Comparison of ENCODE assay signal across 10 cellular contexts in genomic region chr11:66315498-66315885, GRCh38. TPM values are rescaled to one million over a fixed set of nuclear protein-coding genes. Genes with fewer than 3 reads are reported as not detected.
DNase-seq lines count a peak whose midpoint lies in the region; ATAC-seq and TF ChIP-seq lines count a peak whose summit lies in the region.
"Had no signal": no experiment of that assay in that cellular context is flagged by ENCODE, and none has a peak within 500 bp of the region (broad histone marks: within the 10 kb centered on the region; RNA-seq: fewer than 3 reads in every experiment).

No MANE protein-coding gene starts in this region.

- no peak for ATAC-seq in activated naive CD8-positive, alpha-beta T cell treated with anti-CD3 and anti-CD28 coated beads, Interleukin-2, amount 10 ng/mL, durations not matched to agents 7 days and 5 days (ENCODE audit: low read depth)
- ATAC-seq in left lung (no peak), HG03108 (IDR thresholded peaks at IDR 0.05; ENCODE audit: unreplicated experiment) (no peak)
- no peak for ATAC-seq in stimulated activated memory B cell treated with anti-CD40 and anti-IgM and Interleukin-4, amounts not matched to agents 10 μg/mL and 1 μg/mL and 100 μg/mL, for 72 hours

- POLR2A ChIA-PET in activated naive CD8-positive, alpha-beta T cell treated with anti-CD3 and anti-CD28 coated beads, Interleukin-2, amount 10 ng/mL, durations not matched to agents 7 days and 5 days (lab: Charles Lee), result interaction anchor here (0.7 to 7.7 kb wide), 5 partner anchors 11 to 29 kb away, joined by 3 to 215 read pairs (median 24); partner anchors contain the start of genes BRMS1, RIN1 and YIF1A

- H3K36me3 Mint-ChIP-seq in HFFc6 (ENCODE audit: low read depth), result peaks cover 29% of the 10 kb centered on the region
- H3K36me3 Mint-ChIP-seq in activated naive CD8-positive, alpha-beta T cell treated with anti-CD3 and anti-CD28 coated beads, Interleukin-2, amount 10 ng/mL, durations not matched to agents 7 days and 5 days, result peaks cover 19% of the 10 kb centered on the region
- no peaks in the 10 kb centered on the region for H3K36me3 Mint-ChIP-seq in stimulated activated memory B cell treated with anti-CD40 and anti-IgM and Interleukin-4, amounts not matched to agents 10 μg/mL and 1 μg/mL and 100 μg/mL, for 72 hours

- peaks cover 11% of the 10 kb centered on the region for H3K9me3 Mint-ChIP-seq in HFFc6
- peaks cover 5% of the 10 kb centered on the region for H3K9me3 Mint-ChIP-seq in activated naive CD8-positive, alpha-beta T cell treated with anti-CD3 and anti-CD28 coated beads, Interleukin-2, amount 10 ng/mL, durations not matched to agents 7 days and 5 days
- H3K9me3 Mint-ChIP-seq in stimulated activated memory B cell treated with anti-CD40 and anti-IgM and Interleukin-4, amounts not matched to agents 10 μg/mL and 1 μg/mL and 100 μg/mL, for 72 hours, result no peaks in the 10 kb centered on the region

- H3K27me3 ChIP-seq in left lung, result peaks cover 0 to 21% of the 10 kb centered on the region in 2 donors

- H3K27ac ChIP-seq in left lung, result peak overlapping the region in 1 of 2 donors; percentile 44

- DNase-seq in HFFc6 (no peak), left lung (peak in 1 of 2 donors; percentile 42), kidney tubule cell (ENCODE audit: low spot score) (no peak), cerebellar cortex (ENCODE audit: low spot score) (no peak), NCI-H82 (lab: John Stamatoyannopoulos, UW) (no peak)
- no peak for DNase-seq in activated naive CD8-positive, alpha-beta T cell treated with anti-CD3 and anti-CD28 coated beads, Interleukin-2, amount 10 ng/mL, durations not matched to agents 7 days and 5 days
- DNase-seq: GDM1, NCI-H1092 treated with DMSO at 0.1 percent for 48 hours had no signal

- intact Hi-C loops in left lung (cut with DNase I), result loop anchor here in 1 of 2 donors (10.0 kb wide), 1 partner anchor 69 kb away; no protein-coding TSS in a partner anchor

- no peaks in the 10 kb centered on the region for H3K36me3 ChIP-seq in left lung

- peaks cover 14 to 53% of the 10 kb centered on the region in 2 donors for H3K4me1 ChIP-seq in left lung

- TF ChIP-seq CTCF in HFFc6 (IDR thresholded peaks at IDR 0.05) (no peak), left lung (IDR thresholded peaks at IDR 0.05) (no peak)

- H3K9me3 ChIP-seq in left lung, result no peaks in the 10 kb centered on the region

- H3K27ac Mint-ChIP-seq in HFFc6, result peak overlapping the region; percentile 97
- H3K27ac Mint-ChIP-seq in activated naive CD8-positive, alpha-beta T cell treated with anti-CD3 and anti-CD28 coated beads, Interleukin-2, amount 10 ng/mL, durations not matched to agents 7 days and 5 days, result peak overlapping the region; percentile 96
- H3K27ac Mint-ChIP-seq in stimulated activated memory B cell treated with anti-CD40 and anti-IgM and Interleukin-4, amounts not matched to agents 10 μg/mL and 1 μg/mL and 100 μg/mL, for 72 hours, result peak overlapping the region; percentile 52

- H3K4me1 Mint-ChIP-seq in HFFc6 (ENCODE audit: low read depth), result peaks cover 57% of the 10 kb centered on the region
- peaks cover 47% of the 10 kb centered on the region for H3K4me1 Mint-ChIP-seq in activated naive CD8-positive, alpha-beta T cell treated with anti-CD3 and anti-CD28 coated beads, Interleukin-2, amount 10 ng/mL, durations not matched to agents 7 days and 5 days
- peaks cover 45% of the 10 kb centered on the region for H3K4me1 Mint-ChIP-seq in stimulated activated memory B cell treated with anti-CD40 and anti-IgM and Interleukin-4, amounts not matched to agents 10 μg/mL and 1 μg/mL and 100 μg/mL, for 72 hours

- H3K4me3 ChIP-seq in left lung, result peak overlapping the region; percentile 44 to 62

- H3K27me3 Mint-ChIP-seq in HFFc6 (ENCODE audit: insufficient read depth), result peaks cover 9% of the 10 kb centered on the region
- H3K27me3 Mint-ChIP-seq in activated naive CD8-positive, alpha-beta T cell treated with anti-CD3 and anti-CD28 coated beads, Interleukin-2, amount 10 ng/mL, durations not matched to agents 7 days and 5 days, result no peaks in the 10 kb centered on the region
- no peaks in the 10 kb centered on the region for H3K27me3 Mint-ChIP-seq in stimulated activated memory B cell treated with anti-CD40 and anti-IgM and Interleukin-4, amounts not matched to agents 10 μg/mL and 1 μg/mL and 100 μg/mL, for 72 hours

- peak overlapping the region; percentile 91 for H3K4me3 Mint-ChIP-seq in HFFc6
- H3K4me3 Mint-ChIP-seq in activated naive CD8-positive, alpha-beta T cell treated with anti-CD3 and anti-CD28 coated beads, Interleukin-2, amount 10 ng/mL, durations not matched to agents 7 days and 5 days, result peak overlapping the region; percentile 92
- H3K4me3 Mint-ChIP-seq in stimulated activated memory B cell treated with anti-CD40 and anti-IgM and Interleukin-4, amounts not matched to agents 10 μg/mL and 1 μg/mL and 100 μg/mL, for 72 hours, result no peak overlapping the region

RNA-seq across cellular contexts. Expression of gene CD248, which starts 1.4 kb away (rescaled TPM):
- 100 to 1,000 TPM; 437 to 739 (median 687) TPM for total RNA-seq in HFFc6 (2021; fragmentation: NEBNext Ultra II Directional; extraction: Animal tissue kit (Norgen Biotek cat#: 25700))
- total RNA-seq in activated naive CD8-positive, alpha-beta T cell treated with anti-CD3 and anti-CD28 coated beads, Interleukin-2, amount 10 ng/mL, durations not matched to agents 7 days and 5 days, result 10 to 100 TPM; 80.3 to 85.5 TPM
- total RNA-seq in left lung, result 10 to 100 TPM; 69.8 to 74.3 TPM

RNA-seq across cellular contexts. Expression of gene RIN1, which starts 20.7 kb away (rescaled TPM):
- 10 to 100 TPM; 32.9 to 55.0 (median 49.8) TPM for total RNA-seq in HFFc6 (2021; fragmentation: NEBNext Ultra II Directional; extraction: Animal tissue kit (Norgen Biotek cat#: 25700))
- 1 to 10 TPM; 3.0 to 5.7 TPM for total RNA-seq in activated naive CD8-positive, alpha-beta T cell treated with anti-CD3 and anti-CD28 coated beads, Interleukin-2, amount 10 ng/mL, durations not matched to agents 7 days and 5 days
- 10 to 100 TPM in 1 of 2 donors, 1 to 10 TPM in 1; 7.1 to 10.2 TPM for total RNA-seq in left lung

RNA-seq across cellular contexts. Expression of gene TMEM151A, which starts 23.8 kb away (rescaled TPM):
- under 1 TPM in 2 of 6 experiments, not detected in 4; 0.07 to 0.11 TPM for total RNA-seq in HFFc6 (2021; fragmentation: NEBNext Ultra II Directional; extraction: Animal tissue kit (Norgen Biotek cat#: 25700))
- not detected for total RNA-seq in activated naive CD8-positive, alpha-beta T cell treated with anti-CD3 and anti-CD28 coated beads, Interleukin-2, amount 10 ng/mL, durations not matched to agents 7 days and 5 days
- total RNA-seq in left lung, result under 1 TPM in 1 of 2 donors, not detected in 1; 0.21 TPM

RNA-seq across cellular contexts. Expression of gene YIF1A, which starts 26.5 kb away (rescaled TPM):
- 100 to 1,000 TPM; 150 to 183 (median 153) TPM for total RNA-seq in HFFc6 (2021; fragmentation: NEBNext Ultra II Directional; extraction: Animal tissue kit (Norgen Biotek cat#: 25700))
- total RNA-seq in activated naive CD8-positive, alpha-beta T cell treated with anti-CD3 and anti-CD28 coated beads, Interleukin-2, amount 10 ng/mL, durations not matched to agents 7 days and 5 days, result 10 to 100 TPM; 44.5 to 45.5 TPM
- 100 to 1,000 TPM in 1 of 2 donors, 10 to 100 TPM in 1; 97.1 to 118 TPM for total RNA-seq in left lung

RNA-seq across cellular contexts. Expression of gene BRMS1, which starts 29.4 kb away (rescaled TPM):
- 10 to 100 TPM; 41.2 to 66.6 (median 61.2) TPM for total RNA-seq in HFFc6 (2021; fragmentation: NEBNext Ultra II Directional; extraction: Animal tissue kit (Norgen Biotek cat#: 25700))
- total RNA-seq in activated naive CD8-positive, alpha-beta T cell treated with anti-CD3 and anti-CD28 coated beads, Interleukin-2, amount 10 ng/mL, durations not matched to agents 7 days and 5 days, result 10 to 100 TPM; 45.4 to 47.8 TPM
- 10 to 100 TPM; 28.7 to 34.3 TPM for total RNA-seq in left lung

Comparison
In these comparisons a context has a peak if more than half of its experiments do, and no peak if none do; other contexts are left out.
1. RNA of gene CD248, which starts 1.4 kb away (total RNA-seq): 437 to 739 TPM in HFFc6; 80.3 to 85.5 TPM in activated naive CD8-positive, alpha-beta T cell treated with anti-CD3 and anti-CD28 coated beads, Interleukin-2, amount 10 ng/mL, durations not matched to agents 7 days and 5 days and 69.8 to 74.3 TPM in left lung; every median in the first group is over 4 times any median in the second.
2. Peak in every context shown above with its lines, with median percentiles within 50 percentile points of each other: H3K27ac Mint-ChIP-seq.